In the genomic region with DNA sequence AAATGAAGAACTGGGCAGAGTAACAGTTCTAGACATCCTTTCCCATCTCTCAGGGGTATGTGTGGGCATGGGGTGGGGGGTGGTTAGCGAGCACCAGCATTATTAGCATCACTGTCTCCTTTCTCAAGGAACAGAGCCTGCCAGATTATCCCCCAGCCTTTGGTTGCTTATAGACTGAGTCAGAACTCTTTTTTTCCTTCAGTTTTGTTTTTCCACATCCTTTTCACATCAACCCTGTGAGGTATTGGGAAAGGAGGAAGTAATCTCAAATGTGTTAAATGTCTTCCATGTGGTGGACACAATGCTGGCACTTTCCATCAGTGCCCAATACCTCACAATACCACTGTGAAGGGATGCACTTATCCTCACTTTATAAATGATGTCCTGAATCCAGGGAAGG, we compare ENCODE assay signal across 9 cellular contexts. TPM values are rescaled to one million over a fixed set of nuclear protein-coding genes. Genes with fewer than 3 reads are reported as not detected.
"Had no signal": no experiment of that assay in that cellular context is flagged by ENCODE, and none has a peak within 500 bp of the region (broad histone marks: within the 10 kb centered on the region; RNA-seq: fewer than 3 reads in every experiment).

No MANE protein-coding gene starts in this region.

- FAIRE-seq: HepG2 had no signal

- H3K4me3 ChIP-seq: GM23248 had no signal

- DNase-seq: GM23248, GOT3, H9, HCEC 1CT, KBM-7 had no signal

- H3K36me3 Mint-ChIP-seq: IgD-negative memory B cell had no signal

- H3K4me3 Mint-ChIP-seq: H9, IgD-negative memory B cell had no signal

- H3K9ac ChIP-seq: GM23248 had no signal

- H2AFZ ChIP-seq: GM23248 had no signal

- ATAC-seq: HepG2 had no signal

- H3K27ac Mint-ChIP-seq: H9, IgD-negative memory B cell had no signal

- H3K27ac ChIP-seq: GM23248 had no signal

RNA-seq across cellular contexts. Expression of a gene that starts 3.1 kb away (rescaled TPM):
- total RNA-seq: H4, HepG2, HT-29 had no signal
- polyA plus RNA-seq: GM23248, HepG2, IgD-negative memory B cell had no signal
